ENCODE assay signal across 10 cellular contexts in genomic region chr3:58025824-58026579, GRCh38. TPM values are rescaled to one million over a fixed set of nuclear protein-coding genes. Genes with fewer than 3 reads are reported as not detected.
A peak's percentile ranks its signal among the peaks of the same experiment; 100 is the strongest.
DNase-seq lines count a peak whose midpoint lies in the region; ATAC-seq, FAIRE-seq and TF ChIP-seq lines count a peak whose summit lies in the region.
"Had no signal": no experiment of that assay in that cellular context is flagged by ENCODE, and none has a peak within 500 bp of the region (broad histone marks: within the 10 kb centered on the region; RNA-seq: fewer than 3 reads in every experiment).

No MANE protein-coding gene starts in this region.

- H3K4me2 ChIP-seq in K562 (ENCODE audit: insufficient read depth, low read length), result no peak overlapping the region

- intact Hi-C loops in Caco-2 (cut with micrococcal nuclease; ENCODE audit: unreplicated experiment) (no loop called here), K562 (cut with micrococcal nuclease) (no loop called here), Calu3 (cut with micrococcal nuclease; ENCODE audit: unreplicated experiment) (no loop called here)

- peaks cover 35% of the 10 kb centered on the region for H3K79me2 ChIP-seq in K562 (ENCODE audit: control insufficient read depth, insufficient read depth, low read length)

- H3K27ac Mint-ChIP-seq in Caco-2 (ENCODE audit: unreplicated experiment), result peak overlapping the region; percentile 14
- no peak overlapping the region for H3K27ac Mint-ChIP-seq in Calu3 (ENCODE audit: unreplicated experiment)
- H3K27ac Mint-ChIP-seq: activated CD4-positive, alpha-beta T cell treated with anti-CD3 and anti-CD28 coated beads for 36 hours had no signal

- H3K27ac ChIP-seq in K562 (ENCODE audit: extremely low read depth, low read depth, low read length), result no peak overlapping the region

- FAIRE-seq in K562 (lab: Jason Lieb, UNC), result no peak
- FAIRE-seq: frontal cortex had no signal

- H3K9me3 Mint-ChIP-seq in Caco-2 (ENCODE audit: unreplicated experiment) (no peaks in the 10 kb centered on the region), Calu3 (ENCODE audit: low read depth, unreplicated experiment) (no peaks in the 10 kb centered on the region)

- BruUV-seq in Caco-2 (replicated peaks; lab: Mats Ljungman, UMichigan) (no TSS peak), K562 (replicated peaks; lab: Mats Ljungman, UMichigan) (no TSS peak), Calu3 (replicated peaks; lab: Mats Ljungman, UMichigan) (no TSS peak)

- H3K4me3 Mint-ChIP-seq in Caco-2 (ENCODE audit: unreplicated experiment) (no peak overlapping the region), Calu3 (ENCODE audit: low read depth, unreplicated experiment) (no peak overlapping the region)
- H3K4me3 Mint-ChIP-seq: activated CD4-positive, alpha-beta T cell treated with anti-CD3 and anti-CD28 coated beads for 36 hours had no signal

- TF ChIP-seq POLR2A in K562 (conservative IDR thresholded peaks at IDR 0.05), result no peak

- in situ Hi-C loops in K562 (cut with MboI), result no loop called here

- H2AFZ ChIP-seq in K562 (ENCODE audit: low read depth, low read length), result no peak overlapping the region

- CTCF ChIA-PET in Caco-2 (lab: Charles Lee), result no interaction called here
- CTCF ChIA-PET in K562 (lab: Yijun Ruan, JAX; ENCODE audit: low intra/inter-chr PET ratio), result no interaction called here
- CTCF ChIA-PET in Calu3 (lab: Charles Lee), result interaction anchor here (2.0 kb wide), 1 partner anchor 23 kb away, joined by 6 read pairs; no protein-coding TSS in a partner anchor

- H3K4me1 ChIP-seq in Caco-2 (peaks cover 32% of the 10 kb centered on the region), K562 (replicated peaks in 1 of 2; ENCODE audit: control insufficient read depth in 2 of 2, insufficient read depth in 2 of 2, low read length in 2 of 2) (peaks cover 0 to 6% of the 10 kb centered on the region in 2 experiments; a peak in 2 of 5 replicates)

- DNase-seq in Caco-2 (no peak), NCI-H2029 treated with DMSO at 0.1 percent for 48 hours (lab: John Stamatoyannopoulos, UW) (peak; percentile 76), K562 (ENCODE audit: extremely low read depth in 1 of 4, low spot score in 3 of 4) (no peak), lung microvascular endothelial cell (ENCODE audit: low read depth in 2 of 2) (peak; percentile 82 to 83), Calu3 (no peak), KG1 (lab: John Stamatoyannopoulos, UW) (no peak), HuH-7.5 (ENCODE audit: low spot score) (no peak), mesenteric fat pad (ENCODE audit: low spot score) (no peak)
- DNase-seq: activated CD4-positive, alpha-beta T cell treated with anti-CD3 and anti-CD28 coated beads for 36 hours had no signal

- TF ChIP-seq CTCF in Caco-2 (IDR thresholded peaks at IDR 0.05; ENCODE audit: insufficient read depth in 1 of 2, low read depth in 1 of 2, low read length in 1 of 2, severe bottlenecking in 1 of 2, unreplicated experiment in 1 of 2) (no peak), K562 (IDR thresholded peaks at IDR 0.05 in 2 of 3, conservative IDR thresholded peaks at IDR 0.05 in 1 of 3; ENCODE audit: insufficient read depth in 2 of 3, low read depth in 1 of 3, low read length in 3 of 3) (no peak), Calu3 (IDR thresholded peaks at IDR 0.05; ENCODE audit: unreplicated experiment) (no peak)

- H3K4me3 ChIP-seq in Caco-2 (ENCODE audit: low read depth, low read length), result no peak overlapping the region
- no peak overlapping the region for H3K4me3 ChIP-seq in K562

- peaks cover 3% of the 10 kb centered on the region for H4K20me1 ChIP-seq in K562 (replicated peaks; ENCODE audit: control insufficient read depth, insufficient read depth, low read length)

- no peaks in the 10 kb centered on the region for H3K36me3 ChIP-seq in Caco-2 (ENCODE audit: control insufficient read depth, insufficient read depth, low read length)
- H3K36me3 ChIP-seq in K562 (ENCODE audit: control insufficient read depth, insufficient read depth, low read length), result no peaks in the 10 kb centered on the region; the same call in 2 of the 3 replicates

- no peaks in the 10 kb centered on the region for H3K9me1 ChIP-seq in K562 (ENCODE audit: control insufficient read depth, insufficient read depth, low read length)

- no peak for TF ChIP-seq EP300 in K562 (IDR thresholded peaks at IDR 0.05; ENCODE audit: low read length)

- no peak for TF ChIP-seq RAD21 in K562 (CRISPR knock-in tag; conservative IDR thresholded peaks at IDR 0.05 in 1 of 2, IDR thresholded peaks at IDR 0.05 in 1 of 2)

- no peak overlapping the region; a peak in 1 of 4 replicates for H3K9ac ChIP-seq in K562 (ENCODE audit: insufficient read depth in 1 of 2, low read depth in 2 of 2, low read length in 2 of 2)

- H3K9me3 ChIP-seq in Caco-2 (no peaks in the 10 kb centered on the region), K562 (replicated peaks; ENCODE audit: control insufficient read depth, insufficient read depth, low read depth, low read length) (no peaks in the 10 kb centered on the region)

- no peaks in the 10 kb centered on the region for H3K27me3 Mint-ChIP-seq in Caco-2 (ENCODE audit: insufficient read depth, unreplicated experiment)
- H3K27me3 Mint-ChIP-seq in Calu3 (ENCODE audit: unreplicated experiment), result no peaks in the 10 kb centered on the region
- H3K27me3 Mint-ChIP-seq: activated CD4-positive, alpha-beta T cell treated with anti-CD3 and anti-CD28 coated beads for 36 hours had no signal

- no peak; the same call in 2 of the 3 replicates for ATAC-seq in K562

- POLR2A ChIA-PET in Caco-2 (lab: Charles Lee), result no interaction called here
- POLR2A ChIA-PET in K562 (lab: Yijun Ruan, JAX), result interaction anchor here (0.6 to 1.1 kb wide), 3 partner anchors 10 to 547 kb away, joined by 3 to 4 read pairs (median 3); no protein-coding TSS in a partner anchor

- H3K4me1 Mint-ChIP-seq in Caco-2 (ENCODE audit: low read depth, unreplicated experiment), result peaks cover 37% of the 10 kb centered on the region
- peaks cover 44% of the 10 kb centered on the region for H3K4me1 Mint-ChIP-seq in Calu3 (ENCODE audit: low read depth, unreplicated experiment)

- H3K27me3 ChIP-seq in Caco-2 (replicated peaks; ENCODE audit: control insufficient read depth, insufficient read depth, low read length) (no peaks in the 10 kb centered on the region), K562 (ENCODE audit: control insufficient read depth in 2 of 2, insufficient read depth in 2 of 2, low read length in 2 of 2) (no peaks in the 10 kb centered on the region)

- H3K36me3 Mint-ChIP-seq in Caco-2 (ENCODE audit: insufficient read depth, unreplicated experiment), result peaks cover 47% of the 10 kb centered on the region
- peaks cover 5% of the 10 kb centered on the region for H3K36me3 Mint-ChIP-seq in Calu3 (ENCODE audit: insufficient read depth, unreplicated experiment)

- 53% methylated on average over 12 of the region's 12 CpGs for WGBS in K562 (ENCODE audit: insufficient coverage, low coverage, missing lambda C conversion rate)

TF ChIP-seq in K562, 482 proteins besides CTCF, POLR2A, EP300 and RAD21:
- TF ChIP-seq NFIC (IDR thresholded peaks at IDR 0.05) (0 out of 2 replicates have a peak, but pooled peaks have one; percentile 25), ZNF184 (CRISPR knock-in tag; IDR thresholded peaks at IDR 0.05) (no peak)

RNA-seq across cellular contexts. Expression of gene FLNB, which starts 17.8 kb away (rescaled TPM):
- 315 and 331 TPM in 2 replicates for total RNA-seq in Caco-2 (2022)
- 104 and 176 TPM in 2 replicates for total RNA-seq in K562 (2011; cell fraction: chromatin; rRNA removed; ENCODE audit: low replicate concordance)
- 86.7 and 89.5 TPM in 2 replicates for total RNA-seq in K562 (2011; cell fraction: nucleolus; rRNA removed)
- 74.4 and 75.0 TPM in 2 replicates for total RNA-seq in K562 (2011; cell fraction: nucleoplasm; rRNA removed)
- 27.6 and 37.5 TPM in 2 replicates for total RNA-seq in K562 (2014; rRNA removed)
- total RNA-seq in K562 (2014; rRNA removed; fragmentation: Illumina TruSeq; extraction: Trizol), result 22.5 and 25.6 TPM in 2 replicates
- 27.4 and 27.9 TPM in 2 replicates for total RNA-seq in K562 (2015; rRNA removed; fragmentation: Illumina TruSeq; extraction: Trizol)
- 43.3 and 48.1 TPM in 2 replicates for total RNA-seq in K562 (2021)
- polyA plus RNA-seq in K562 (2011; rRNA removed), result 20.3 and 27.7 TPM in 2 replicates
- 18.4 and 30.1 TPM in 2 replicates for polyA plus RNA-seq in K562 (2011; cell fraction: cytosol; rRNA removed)
- 111 and 183 TPM in 2 replicates for polyA plus RNA-seq in K562 (2011; cell fraction: nucleus; rRNA removed)
- 37.0 and 76.9 TPM in 2 replicates for polyA plus RNA-seq in K562 (2012)
- 32.2 and 33.4 TPM in 2 replicates for polyA plus RNA-seq in K562 (2014; fragmentation: Illumina TruSeq; extraction: Trizol)
- 10 to 100 TPM in 1 of 2 experiments, 1 to 10 TPM in 1; 9.4 to 13.0 TPM for polyA plus RNA-seq in K562 (2014; fragmentation: Nextera tagmentation; extraction: Ambion mirVana)
- polyA plus RNA-seq in K562 (2014; rRNA removed), result 17.0 and 19.0 TPM in 2 replicates
- 75.9 and 104 TPM in 2 replicates for polyA minus RNA-seq in K562 (2011; rRNA and poly(A)+ RNA removed)
- polyA minus RNA-seq in K562 (2011; cell fraction: cytosol; rRNA and poly(A)+ RNA removed), result 66.1 and 94.5 TPM in 2 replicates
- polyA minus RNA-seq in K562 (2011; cell fraction: nucleus; rRNA and poly(A)+ RNA removed), result 56.8 and 166 TPM in 2 replicates
- total RNA-seq in lung microvascular endothelial cell, result 305 and 328 TPM in 2 replicates
- total RNA-seq in Calu3 (2022), result 136 and 147 TPM in 2 replicates
- total RNA-seq in mesenteric fat pad, result 96.3 TPM

Comparison
In these comparisons a context has a peak if more than half of its experiments do, and no peak if none do; other contexts are left out.
1. DNase-seq: peak in NCI-H2029 treated with DMSO at 0.1 percent for 48 hours (single experiment) and lung microvascular endothelial cell (2 of 2); none in Caco-2 (0 of 2), K562 (0 of 4), Calu3 (single experiment), KG1 (single experiment), HuH-7.5 (single experiment) and mesenteric fat pad (single experiment).